In the genomic region with DNA sequence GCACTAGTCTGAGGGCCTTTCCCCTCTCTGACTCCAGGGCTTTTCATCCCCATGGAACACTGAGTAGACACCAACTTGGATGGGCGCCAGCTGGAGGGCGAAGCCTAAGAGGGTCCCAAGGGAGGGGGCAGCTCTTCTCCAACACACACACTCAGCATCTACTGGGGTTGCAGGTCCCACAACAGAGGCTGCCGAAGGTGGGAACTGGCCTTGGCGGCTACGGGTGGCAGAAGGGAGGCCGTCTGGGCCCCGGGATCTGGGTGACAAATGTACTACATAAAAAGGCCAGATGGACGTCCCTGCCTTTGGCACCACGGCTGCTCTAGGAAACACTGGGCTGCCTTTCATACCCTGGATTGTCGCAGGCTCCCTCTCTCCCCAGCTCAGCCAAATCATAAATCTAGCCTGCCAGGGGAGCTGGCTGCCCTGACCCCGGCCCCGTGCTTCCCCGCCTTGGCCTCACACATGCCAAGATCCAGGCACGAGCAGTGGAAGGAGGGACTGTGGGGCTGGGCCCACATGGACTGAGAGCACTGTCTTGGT, we compare ENCODE assay signal across 18 cellular contexts. TPM values are rescaled to one million over a fixed set of nuclear protein-coding genes. Genes with fewer than 3 reads are reported as not detected.
DNase-seq lines count a peak whose midpoint lies in the region; ATAC-seq and TF ChIP-seq lines count a peak whose summit lies in the region.
"Had no signal": no experiment of that assay in that cellular context is flagged by ENCODE, and none has a peak within 500 bp of the region (broad histone marks: within the 10 kb centered on the region; RNA-seq: fewer than 3 reads in every experiment).

No MANE protein-coding gene starts in this region.

- H3K27me3 ChIP-seq in dorsolateral prefrontal cortex: peaks cover 0 to 5% (median 0%) of the 10 kb centered on the region in 45 donors
- no peaks in the 10 kb centered on the region for H3K27me3 ChIP-seq in CD4-positive, alpha-beta memory T cell (ENCODE audit: insufficient read depth, low read length)
- H3K27me3 ChIP-seq: adrenal gland had no signal

- no peak overlapping the region for H3K4me3 Mint-ChIP-seq in nephron
- no peak overlapping the region for H3K4me3 Mint-ChIP-seq in CD4-positive, alpha-beta memory T cell
- H3K4me3 Mint-ChIP-seq: activated CD4-positive, alpha-beta memory T cell treated with anti-CD3 and anti-CD28 coated beads, Interleukin-2, amount 10 ng/mL, durations not matched to agents 7 days and 5 days had no signal

- H3K9me3 ChIP-seq in CD4-positive, alpha-beta memory T cell (ENCODE audit: control insufficient read depth in 1 of 2, low read length in 2 of 2): no peaks in the 10 kb centered on the region
- H3K9me3 ChIP-seq: adrenal gland, gastrocnemius medialis, HAP-1 had no signal

- CTCF ChIA-PET in CD4-positive, alpha-beta memory T cell (lab: Charles Lee; ENCODE audit: partially characterized antibody): no interaction called here

- no peak for TF ChIP-seq CTCF in dorsolateral prefrontal cortex (IDR thresholded peaks at IDR 0.05 in 54 of 56, conservative IDR thresholded peaks at IDR 0.05 in 2 of 56; ENCODE audit: low read depth in 1 of 56, partially characterized antibody in 56 of 56)
- TF ChIP-seq CTCF in nephron (IDR thresholded peaks at IDR 0.05; ENCODE audit: unreplicated experiment in 3 of 3): no peak

- H3K36me3 Mint-ChIP-seq in nephron (ENCODE audit: low read depth): no peaks in the 10 kb centered on the region
- H3K36me3 Mint-ChIP-seq in CD4-positive, alpha-beta memory T cell: no peaks in the 10 kb centered on the region

- peak overlapping the region in 10 of 59 donors; percentile 27 to 62 (median 40) for H3K27ac ChIP-seq in dorsolateral prefrontal cortex
- H3K27ac ChIP-seq in CD4-positive, alpha-beta memory T cell (ENCODE audit: low read depth, low read length): no peak overlapping the region
- H3K27ac ChIP-seq: adrenal gland, gastrocnemius medialis had no signal

- ATAC-seq in HG02642 (IDR thresholded peaks at IDR 0.05; ENCODE audit: poor library complexity, unreplicated experiment): no peak
- ATAC-seq: gastrocnemius medialis had no signal

- DNase-seq in C1 segment of cervical spinal cord (lab: John Stamatoyannopoulos, UW) (peak in 12 of 14 donors; percentile 11 to 91 (median 56)), NCI-H2171 treated with DMSO at 0.1 percent for 48 hours (lab: John Stamatoyannopoulos, UW) (peak; percentile 81), dorsolateral prefrontal cortex (peak in 6 of 10 donors; percentile 31 to 84 (median 52)), activated gamma-delta T cell treated with Interleukin-2 at 50 U/mL for 16 hours (no peak), A172 (ENCODE audit: low spot score) (no peak)
- DNase-seq in CD4-positive, alpha-beta memory T cell: no peak
- DNase-seq: activated CD4-positive, alpha-beta memory T cell treated with anti-CD3 and anti-CD28 coated beads, Interleukin-2, amount 10 ng/mL, durations not matched to agents 7 days and 5 days; Karpas-422; mesenchymal stem cell; NCI-H526 treated with DMSO at 0.1 percent for 48 hours; stimulated activated CD4-positive, alpha-beta T cell treated with anti-CD3 and anti-CD28 coated beads, Interleukin-2, amount 100 ng/mL, for 24 hours; SW 1271 had no signal

- peaks cover 31% of the 10 kb centered on the region for H3K27me3 Mint-ChIP-seq in nephron (ENCODE audit: low read depth)
- H3K27me3 Mint-ChIP-seq in CD4-positive, alpha-beta memory T cell: peaks cover 6 to 25% of the 10 kb centered on the region in 2 donors

- no peaks in the 10 kb centered on the region for H3K4me1 ChIP-seq in CD4-positive, alpha-beta memory T cell (ENCODE audit: insufficient read depth, low read length)
- H3K4me1 ChIP-seq: adrenal gland, HAP-1 had no signal

- no peaks in the 10 kb centered on the region for H3K36me3 ChIP-seq in CD4-positive, alpha-beta memory T cell (ENCODE audit: insufficient read depth, low read length)
- H3K36me3 ChIP-seq: adrenal gland, gastrocnemius medialis, HAP-1 had no signal

- H3K27ac Mint-ChIP-seq in nephron: peak overlapping the region; percentile 6 to 65 (median 47)
- no peak overlapping the region for H3K27ac Mint-ChIP-seq in CD4-positive, alpha-beta memory T cell
- H3K27ac Mint-ChIP-seq: activated CD4-positive, alpha-beta memory T cell treated with anti-CD3 and anti-CD28 coated beads, Interleukin-2, amount 10 ng/mL, durations not matched to agents 7 days and 5 days had no signal

- H3K9me3 Mint-ChIP-seq in nephron: no peaks in the 10 kb centered on the region
- H3K9me3 Mint-ChIP-seq in CD4-positive, alpha-beta memory T cell: no peaks in the 10 kb centered on the region
- H3K9me3 Mint-ChIP-seq: activated CD4-positive, alpha-beta memory T cell treated with anti-CD3 and anti-CD28 coated beads, Interleukin-2, amount 10 ng/mL, durations not matched to agents 7 days and 5 days had no signal

- POLR2A ChIA-PET in CD4-positive, alpha-beta memory T cell (lab: Charles Lee; ENCODE audit: partially characterized antibody): no interaction called here

- intact Hi-C loops in dorsolateral prefrontal cortex (cut with DNase I): no loop called here
- intact Hi-C loops in CD4-positive, alpha-beta memory T cell (cut with micrococcal nuclease): no loop called here

- H3K4me1 Mint-ChIP-seq in nephron: peaks cover 73% of the 10 kb centered on the region
- H3K4me1 Mint-ChIP-seq in CD4-positive, alpha-beta memory T cell: no peaks in the 10 kb centered on the region
- H3K4me1 Mint-ChIP-seq: activated CD4-positive, alpha-beta memory T cell treated with anti-CD3 and anti-CD28 coated beads, Interleukin-2, amount 10 ng/mL, durations not matched to agents 7 days and 5 days had no signal

- no peak overlapping the region for H3K4me3 ChIP-seq in dorsolateral prefrontal cortex
- H3K4me3 ChIP-seq in CD4-positive, alpha-beta memory T cell (ENCODE audit: low read length in 2 of 2): no peak overlapping the region
- H3K4me3 ChIP-seq: adrenal gland, gastrocnemius medialis, HAP-1 had no signal

RNA-seq across cellular contexts. Expression of gene SEMA5B, which starts 31.5 kb away (rescaled TPM):
- 10 to 100 TPM in 115 of 120 experiments, 1 to 10 TPM in 5; 7.1 to 30.8 (median 17.0) TPM for total RNA-seq in dorsolateral prefrontal cortex
- not detected in 2 replicates for total RNA-seq in A172 (2014; rRNA removed; shearing (Covaris generic))
- total RNA-seq in CD4-positive, alpha-beta memory T cell: not detected
- not detected for polyA plus RNA-seq in CD4-positive, alpha-beta memory T cell
- total RNA-seq: HT-29 had no signal

Comparison
In these comparisons a context has a peak if more than half of its experiments do, and no peak if none do; other contexts are left out.
1. DNase-seq: peak in C1 segment of cervical spinal cord (12 of 14), NCI-H2171 treated with DMSO at 0.1 percent for 48 hours (single experiment) and dorsolateral prefrontal cortex (6 of 10); none in activated gamma-delta T cell treated with Interleukin-2 at 50 U/mL for 16 hours (single experiment), A172 (single experiment) and CD4-positive, alpha-beta memory T cell (0 of 5).
2. H3K27ac Mint-ChIP-seq: peak in nephron (3 of 3); none in CD4-positive, alpha-beta memory T cell (0 of 7).